ENCODE assay signal across 7 cellular contexts in the genomic region with DNA sequence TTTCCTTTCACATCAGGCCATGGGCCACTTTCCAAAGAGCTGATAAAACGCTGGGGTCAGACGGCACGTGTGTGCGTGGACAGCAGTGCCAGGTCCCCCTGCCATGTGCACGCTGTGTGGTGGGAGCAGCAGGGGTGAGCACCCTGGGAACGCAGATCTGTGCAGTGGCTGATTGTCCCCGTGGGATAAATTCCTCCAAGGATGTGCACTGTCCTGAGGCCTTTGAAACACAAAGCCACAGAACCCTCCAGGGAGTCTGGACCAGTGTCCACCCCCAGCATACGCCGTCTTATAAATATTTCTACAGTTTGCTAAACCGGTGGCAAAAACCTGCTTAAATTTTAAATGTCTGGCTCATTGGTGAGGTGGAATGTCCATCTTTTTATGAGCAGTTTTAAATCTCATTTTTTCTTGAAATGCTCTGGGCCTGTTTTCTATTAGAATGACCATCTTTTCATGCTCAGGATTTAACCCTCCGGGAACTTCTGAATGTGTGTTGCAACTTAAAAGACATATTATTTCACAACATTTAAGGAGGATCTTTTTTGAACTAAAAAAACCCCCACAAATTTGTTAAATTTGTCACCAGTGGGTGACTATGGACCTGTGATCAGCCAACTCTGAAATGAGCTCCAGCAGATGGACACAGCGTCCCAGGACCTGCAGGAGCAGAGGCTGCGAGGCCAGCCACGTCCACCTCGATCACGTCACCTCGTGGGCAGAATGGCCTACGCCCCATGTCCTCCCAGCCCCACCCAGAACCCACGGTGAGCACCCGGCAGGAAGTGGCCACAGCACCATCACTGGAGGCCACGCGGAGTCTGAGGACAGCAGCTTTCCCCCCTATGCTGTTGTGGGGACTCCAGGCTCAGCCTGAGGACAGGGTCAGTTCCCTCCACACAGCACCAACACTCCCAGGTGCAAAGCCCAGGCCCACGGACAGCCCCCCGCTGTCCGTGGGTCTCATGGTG.
A peak's percentile ranks its signal among the peaks of the same experiment; 100 is the strongest.
DNase-seq lines count a peak whose midpoint lies in the region; ATAC-seq, FAIRE-seq and TF ChIP-seq lines count a peak whose summit lies in the region.

No MANE protein-coding gene starts in this region.

- CTCF ChIA-PET in endothelial cell of umbilical vein (lab: Charles Lee): interaction anchor here (2.1 kb wide), 1 partner anchor 65 kb away, joined by 6 read pairs; no protein-coding TSS in a partner anchor

- peak overlapping the region; percentile 85 for H3K4me3 Mint-ChIP-seq in natural killer cell treated with Interleukin-12 subunit alpha and Interleukin-12 subunit beta and Interleukin-15 and Interleukin-18, amount 100 ng/mL, for 72 hours

- no peak overlapping the region for H2AFZ ChIP-seq in endothelial cell of umbilical vein (ENCODE audit: low read depth, low read length)

- peak overlapping the region; percentile 82 for H3K9ac ChIP-seq in endothelial cell of umbilical vein (replicated peaks; ENCODE audit: extremely low read depth, insufficient read depth, low read length)

- no peaks in the 10 kb centered on the region for H3K9me3 Mint-ChIP-seq in natural killer cell treated with Interleukin-12 subunit alpha and Interleukin-12 subunit beta and Interleukin-15 and Interleukin-18, amount 100 ng/mL, for 72 hours

- H3K27me3 Mint-ChIP-seq in natural killer cell treated with Interleukin-12 subunit alpha and Interleukin-12 subunit beta and Interleukin-15 and Interleukin-18, amount 100 ng/mL, for 72 hours: no peaks in the 10 kb centered on the region

- no peaks in the 10 kb centered on the region for H3K27me3 ChIP-seq in endothelial cell of umbilical vein (ENCODE audit: control insufficient read depth in 2 of 2, insufficient read depth in 2 of 2, low read length in 2 of 2)

- peak overlapping the region; percentile 95 for H3K27ac ChIP-seq in endothelial cell of umbilical vein (ENCODE audit: insufficient read depth, low read depth, low read length)

- no peak for TF ChIP-seq CTCF in endothelial cell of umbilical vein (IDR thresholded peaks at IDR 0.05; ENCODE audit: extremely low read depth in 1 of 2, insufficient read depth in 1 of 2, low read depth in 1 of 2, low read length in 2 of 2)

- peak; percentile 38 to 51 for ATAC-seq in natural killer cell treated with Interleukin-12 subunit alpha and Interleukin-12 subunit beta and Interleukin-15 and Interleukin-18, amount 100 ng/mL, for 72 hours

- peaks cover 0 to 1% of the 10 kb centered on the region in 2 experiments for H3K36me3 ChIP-seq in endothelial cell of umbilical vein (ENCODE audit: control insufficient read depth in 2 of 2, extremely low read depth in 1 of 2, insufficient read depth in 2 of 2, low read length in 2 of 2)

- H3K36me3 Mint-ChIP-seq in natural killer cell treated with Interleukin-12 subunit alpha and Interleukin-12 subunit beta and Interleukin-15 and Interleukin-18, amount 100 ng/mL, for 72 hours: no peaks in the 10 kb centered on the region

- H3K79me2 ChIP-seq in endothelial cell of umbilical vein (ENCODE audit: control insufficient read depth, insufficient read depth, low read length): peaks cover 78% of the 10 kb centered on the region

- H3K4me1 Mint-ChIP-seq in natural killer cell treated with Interleukin-12 subunit alpha and Interleukin-12 subunit beta and Interleukin-15 and Interleukin-18, amount 100 ng/mL, for 72 hours (ENCODE audit: low read depth in 2 of 2): peaks cover 59 to 64% of the 10 kb centered on the region in 2 donors

- dilution Hi-C loops in endothelial cell of umbilical vein (cut with MboI; ENCODE audit: extremely low pct_ligation_motif_present, low sequenced_read_pairs): no loop called here

- H3K9me1 ChIP-seq in endothelial cell of umbilical vein (replicated peaks; ENCODE audit: control insufficient read depth, extremely low read depth, insufficient read depth, low read length): no peaks in the 10 kb centered on the region

- FAIRE-seq in GM19239 (lab: Jason Lieb, UNC) (peak; percentile 54), endothelial cell of umbilical vein (lab: Jason Lieb, UNC) (no peak)

- POLR2A ChIA-PET in endothelial cell of umbilical vein (lab: Charles Lee): no interaction called here

- intact Hi-C loops in endothelial cell of umbilical vein (cut with micrococcal nuclease): loop anchor here (2.0 kb wide), 2 partner anchors 29 to 59 kb away; no protein-coding TSS in a partner anchor

- peak overlapping the region; percentile 95 to 96 for H3K27ac Mint-ChIP-seq in natural killer cell treated with Interleukin-12 subunit alpha and Interleukin-12 subunit beta and Interleukin-15 and Interleukin-18, amount 100 ng/mL, for 72 hours

- H3K4me2 ChIP-seq in endothelial cell of umbilical vein (ENCODE audit: insufficient read depth, low read length): peak overlapping the region; percentile 55

- H3K9me3 ChIP-seq in endothelial cell of umbilical vein (replicated peaks; ENCODE audit: control insufficient read depth, insufficient read depth, low read length): no peaks in the 10 kb centered on the region

- no peaks in the 10 kb centered on the region for H4K20me1 ChIP-seq in endothelial cell of umbilical vein (replicated peaks; ENCODE audit: control insufficient read depth, extremely low read depth, insufficient read depth, low read length)

- peaks cover 47% of the 10 kb centered on the region for H3K4me1 ChIP-seq in endothelial cell of umbilical vein (ENCODE audit: control insufficient read depth, extremely low read depth, insufficient read depth, low read length)

- DNase-seq in GM19239 (ENCODE audit: insufficient read length, low spot score): no peak
- peak; percentile 92 for DNase-seq in RPMI7951 (ENCODE audit: low read depth)
- no peak for DNase-seq in endothelial cell of umbilical vein (ENCODE audit: low read depth, low spot score)
- peak; percentile 75 for DNase-seq in natural killer cell treated with Interleukin-12 subunit alpha and Interleukin-12 subunit beta and Interleukin-15 and Interleukin-18, amount 100 ng/mL, for 72 hours (ENCODE audit: low spot score)
- DNase-seq in NCI-H2196 (lab: John Stamatoyannopoulos, UW; ENCODE audit: unreplicated experiment): no peak
- DNase-seq in putamen (ENCODE audit: low spot score): no peak
- no peak for DNase-seq in cortex of kidney (lab: John Stamatoyannopoulos, UW)

- TF ChIP-seq POLR2A in endothelial cell of umbilical vein (IDR thresholded peaks at IDR 0.05; ENCODE audit: low read depth, low read length): no peak

- BruUV-seq in endothelial cell of umbilical vein (replicated peaks; lab: Mats Ljungman, UMichigan): no TSS peak

- no peak overlapping the region for H3K4me3 ChIP-seq in endothelial cell of umbilical vein (replicated peaks in 1 of 3; ENCODE audit: insufficient read depth in 1 of 3, low read depth in 1 of 3, low read length in 3 of 3)

TF ChIP-seq in endothelial cell of umbilical vein, 7 proteins besides CTCF, POLR2A, EP300 and RAD21:
- TF ChIP-seq EZH2 (IDR thresholded peaks at IDR 0.05; ENCODE audit: borderline replicate concordance, low read depth, low read length, severe bottlenecking) (no peak), FOS (IDR thresholded peaks at IDR 0.05; ENCODE audit: borderline replicate concordance, insufficient read depth, low read length) (no peak), GATA2 (IDR thresholded peaks at IDR 0.05; ENCODE audit: insufficient read depth, insufficient read length, low read depth, low read length) (no peak), MYC (IDR thresholded peaks at IDR 0.05; ENCODE audit: low read depth, low read length) (no peak), JUN (IDR thresholded peaks at IDR 0.05; ENCODE audit: borderline replicate concordance, insufficient read depth, insufficient read length, low read depth) (no peak), POLR2AphosphoS5 (IDR thresholded peaks at IDR 0.05; ENCODE audit: insufficient read depth, low read depth, low read length) (no peak), MAX (IDR thresholded peaks at IDR 0.05; ENCODE audit: insufficient read depth, insufficient read length) (no peak)

Comparison
In these comparisons a context has a peak if more than half of its experiments do, and no peak if none do; other contexts are left out.
1. DNase-seq: peak in RPMI7951 (single experiment) and natural killer cell treated with Interleukin-12 subunit alpha and Interleukin-12 subunit beta and Interleukin-15 and Interleukin-18, amount 100 ng/mL, for 72 hours (single experiment); none in GM19239 (single experiment), endothelial cell of umbilical vein (single experiment), NCI-H2196 (single experiment), putamen (single experiment) and cortex of kidney (single experiment).